In the genomic region with DNA sequence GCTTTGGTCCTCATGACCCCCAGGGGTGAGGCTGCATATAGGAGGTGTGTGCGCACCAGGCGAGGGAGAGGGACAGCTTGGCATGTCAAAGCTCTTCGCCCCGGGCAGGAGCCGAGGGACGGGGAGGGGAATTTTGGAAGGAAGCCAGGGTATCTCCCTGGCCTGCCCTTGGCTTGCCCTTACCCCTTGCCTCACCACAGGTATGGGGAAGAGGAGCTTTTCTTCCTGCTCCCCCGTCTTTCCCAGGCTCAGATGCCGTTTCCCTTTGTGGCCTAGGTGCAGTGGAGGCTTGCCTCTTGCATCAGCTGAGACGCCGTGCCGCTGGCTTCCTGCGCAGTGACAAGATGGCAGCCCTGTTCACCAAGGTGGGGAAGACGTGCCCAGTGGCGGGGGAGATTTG, we compare ENCODE assay signal across 21 cellular contexts.
"Had no signal": no experiment of that assay in that cellular context is flagged by ENCODE, and none has a peak within 500 bp of the region (broad histone marks: within the 10 kb centered on the region; RNA-seq: fewer than 3 reads in every experiment).

No MANE protein-coding gene starts in this region.

- H3K36me3 ChIP-seq: colonic mucosa had no signal

- H3K9me3 Mint-ChIP-seq: naive B cell; nephron; stimulated activated naive B cell treated with anti-CD40 and anti-IgM and Interleukin-4, amounts not matched to agents 10 μg/mL and 1 μg/mL and 100 μg/mL, for 72 hours; stimulated activated naive CD8-positive, alpha-beta T cell treated with anti-CD3 and anti-CD28 coated beads, Interleukin-15, amount 100 ng/mL, for 72 hours had no signal

- H3K9me3 ChIP-seq: colonic mucosa, spleen, testis, tibial nerve, upper lobe of right lung had no signal

- H3K79me2 ChIP-seq: hepatocyte had no signal

- H3K27ac ChIP-seq: colonic mucosa, foreskin keratinocyte, hepatocyte, spleen, testis, tibial nerve, upper lobe of right lung had no signal

- H3K4me3 Mint-ChIP-seq: naive B cell; nephron; stimulated activated naive B cell treated with anti-CD40 and anti-IgM and Interleukin-4, amounts not matched to agents 10 μg/mL and 1 μg/mL and 100 μg/mL, for 72 hours; stimulated activated naive CD8-positive, alpha-beta T cell treated with anti-CD3 and anti-CD28 coated beads, Interleukin-15, amount 100 ng/mL, for 72 hours had no signal

- H2AFZ ChIP-seq: hepatocyte had no signal

- H3K27ac Mint-ChIP-seq: nephron; stimulated activated naive B cell treated with anti-CD40 and anti-IgM and Interleukin-4, amounts not matched to agents 10 μg/mL and 1 μg/mL and 100 μg/mL, for 72 hours had no signal

- ATAC-seq: foreskin keratinocyte; left lobe of liver; sciatic nerve; stimulated activated naive B cell treated with anti-CD40 and anti-IgM and Interleukin-4, amounts not matched to agents 10 μg/mL and 1 μg/mL and 100 μg/mL, for 72 hours; stimulated activated naive CD8-positive, alpha-beta T cell treated with anti-CD3 and anti-CD28 coated beads, Interleukin-15, amount 100 ng/mL, for 72 hours; upper lobe of right lung had no signal

- H3K27me3 Mint-ChIP-seq: naive B cell; stimulated activated naive B cell treated with anti-CD40 and anti-IgM and Interleukin-4, amounts not matched to agents 10 μg/mL and 1 μg/mL and 100 μg/mL, for 72 hours; stimulated activated naive CD8-positive, alpha-beta T cell treated with anti-CD3 and anti-CD28 coated beads, Interleukin-15, amount 100 ng/mL, for 72 hours had no signal

- H3K4me1 Mint-ChIP-seq: stimulated activated naive B cell treated with anti-CD40 and anti-IgM and Interleukin-4, amounts not matched to agents 10 μg/mL and 1 μg/mL and 100 μg/mL, for 72 hours; stimulated activated naive CD8-positive, alpha-beta T cell treated with anti-CD3 and anti-CD28 coated beads, Interleukin-15, amount 100 ng/mL, for 72 hours had no signal

- H3K4me1 ChIP-seq: colonic mucosa, testis, upper lobe of right lung had no signal

- H3K27me3 ChIP-seq: colonic mucosa, foreskin keratinocyte, hepatocyte, spleen, testis, tibial nerve, upper lobe of right lung had no signal

- H3K4me3 ChIP-seq: colonic mucosa, hepatocyte, lung, spleen, testis, tibial nerve, upper lobe of right lung had no signal

- H3K4me2 ChIP-seq: hepatocyte had no signal

- DNase-seq: colonic mucosa; dermis blood vessel endothelial cell; erythroblast; foreskin keratinocyte; head of caudate nucleus; mesendoderm; naive B cell; posterior cingulate gyrus; spleen; stimulated activated CD4-positive, alpha-beta T cell treated with anti-CD3 and anti-CD28 coated beads, Interleukin-2, amount 100 ng/mL, for 24 hours; stimulated activated CD4-positive, alpha-beta T cell treated with anti-CD3 and anti-CD28 coated beads, Interleukin-4, amount 100 ng/mL, for 4 hours; stimulated activated naive B cell treated with anti-CD40 and anti-IgM and Interleukin-4, amounts not matched to agents 10 μg/mL and 1 μg/mL and 100 μg/mL, for 72 hours; stimulated activated naive CD8-positive, alpha-beta T cell treated with anti-CD3 and anti-CD28 coated beads, Interleukin-15, amount 100 ng/mL, for 72 hours; testis; upper lobe of right lung had no signal
